In the genomic region with DNA sequence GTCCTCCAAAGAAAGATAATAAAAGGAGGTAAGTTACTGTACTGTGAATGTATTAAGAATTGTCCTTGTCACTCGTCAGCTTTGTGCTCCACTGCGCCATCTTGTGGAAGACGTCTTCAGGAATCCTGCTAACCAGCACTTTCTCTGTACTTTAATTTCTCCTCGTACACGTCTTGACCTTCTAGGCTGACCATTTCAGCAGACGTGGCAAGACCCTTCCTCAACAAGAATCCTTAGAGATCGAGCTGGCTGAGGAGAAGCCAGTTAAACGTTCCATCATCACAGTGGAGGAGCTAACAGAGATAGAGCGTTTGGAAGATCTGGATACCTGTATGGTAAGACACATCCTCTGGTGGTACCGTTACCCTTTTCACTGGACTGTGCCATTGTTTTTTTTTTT, we compare ENCODE assay signal across 8 cellular contexts.
A peak's percentile ranks its signal among the peaks of the same experiment; 100 is the strongest.
DNase-seq lines count a peak whose midpoint lies in the region; ATAC-seq and TF ChIP-seq lines count a peak whose summit lies in the region.

No MANE protein-coding gene starts in this region.

- no peak for TF ChIP-seq POLR2A in testis (IDR thresholded peaks at IDR 0.05)

- H3K27ac Mint-ChIP-seq in activated T-helper 2 cell treated with anti-CD3 and anti-CD28 coated beads, Interferon-gamma antibody, Interleukin-2, Interleukin-4, amounts not matched to agents 10 μg/mL and 5 μg/mL and 100 μg/mL, durations not matched to agents 14 hours and 24 hours and 36 hours = no peak overlapping the region

- CTCF ChIA-PET in RWPE1 (lab: Yijun Ruan, JAX) = interaction anchor here (0.5 to 3.4 kb wide), 19 partner anchors 10 to 703 kb away, joined by 3 to 19 read pairs (median 3); a partner anchor contains a TSS

- no peaks in the 10 kb centered on the region for H3K9me3 ChIP-seq in testis

- no peak overlapping the region for H3K4me3 Mint-ChIP-seq in activated T-helper 2 cell treated with anti-CD3 and anti-CD28 coated beads, Interferon-gamma antibody, Interleukin-2, Interleukin-4, amounts not matched to agents 10 μg/mL and 5 μg/mL and 100 μg/mL, durations not matched to agents 14 hours and 24 hours and 36 hours (ENCODE audit: low read depth)

- H3K9me3 Mint-ChIP-seq in activated T-helper 2 cell treated with anti-CD3 and anti-CD28 coated beads, Interferon-gamma antibody, Interleukin-2, Interleukin-4, amounts not matched to agents 10 μg/mL and 5 μg/mL and 100 μg/mL, durations not matched to agents 14 hours and 24 hours and 36 hours = no peaks in the 10 kb centered on the region

- no peaks in the 10 kb centered on the region for H3K27me3 ChIP-seq in testis

- H3K36me3 Mint-ChIP-seq in activated T-helper 2 cell treated with anti-CD3 and anti-CD28 coated beads, Interferon-gamma antibody, Interleukin-2, Interleukin-4, amounts not matched to agents 10 μg/mL and 5 μg/mL and 100 μg/mL, durations not matched to agents 14 hours and 24 hours and 36 hours (ENCODE audit: low read depth) = no peaks in the 10 kb centered on the region

- no peak overlapping the region for H3K4me3 ChIP-seq in fibroblast of villous mesenchyme (ENCODE audit: low read depth, low read length)
- no peak overlapping the region for H3K4me3 ChIP-seq in testis

- H3K27ac ChIP-seq in RWPE1 (no peak overlapping the region), testis (no peak overlapping the region)

- peaks cover 2% of the 10 kb centered on the region for H3K4me1 Mint-ChIP-seq in activated T-helper 2 cell treated with anti-CD3 and anti-CD28 coated beads, Interferon-gamma antibody, Interleukin-2, Interleukin-4, amounts not matched to agents 10 μg/mL and 5 μg/mL and 100 μg/mL, durations not matched to agents 14 hours and 24 hours and 36 hours (ENCODE audit: low read depth)

- no peaks in the 10 kb centered on the region for H3K36me3 ChIP-seq in testis (ENCODE audit: low read depth, missing control alignments)

- ATAC-seq in HG03571 (IDR thresholded peaks at IDR 0.05; ENCODE audit: unreplicated experiment) = no peak

- H3K27me3 Mint-ChIP-seq in activated T-helper 2 cell treated with anti-CD3 and anti-CD28 coated beads, Interferon-gamma antibody, Interleukin-2, Interleukin-4, amounts not matched to agents 10 μg/mL and 5 μg/mL and 100 μg/mL, durations not matched to agents 14 hours and 24 hours and 36 hours (ENCODE audit: low read depth) = peaks cover 4% of the 10 kb centered on the region

- DNase-seq in EL (peak; percentile 72), LHCN-M2 (ENCODE audit: low read depth) (peak; percentile 60), RWPE1 (ENCODE audit: low spot score) (peak; percentile 32), fibroblast of villous mesenchyme (ENCODE audit: low read depth) (peak; percentile 79), occipital lobe (lab: John Stamatoyannopoulos, UW) (peak; percentile 56), testis (peak; percentile 94)
- DNase-seq in activated T-helper 2 cell treated with anti-CD3 and anti-CD28 coated beads, Interferon-gamma antibody, Interleukin-2, Interleukin-4, amounts not matched to agents 10 μg/mL and 5 μg/mL and 100 μg/mL, durations not matched to agents 14 hours and 24 hours and 36 hours (ENCODE audit: low spot score) = peak; percentile 50

- WGBS in testis, 2 donors = 19 to 24% methylated on average over 10 of the region's 10 CpGs

- POLR2A ChIA-PET in RWPE1 (lab: Yijun Ruan, JAX; ENCODE audit: low non-redundant PET) = interaction anchor here (0.5 kb wide), 1 partner anchor 257 kb away, joined by 6 read pairs; no protein-coding TSS in a partner anchor

- no peaks in the 10 kb centered on the region for H3K4me1 ChIP-seq in testis

- TF ChIP-seq CTCF in RWPE1 (conservative IDR thresholded peaks at IDR 0.05; ENCODE audit: low read depth) (peak; percentile 91), fibroblast of villous mesenchyme (IDR thresholded peaks at IDR 0.05; ENCODE audit: insufficient read depth, low read depth, low read length) (peak; percentile 85), testis (IDR thresholded peaks at IDR 0.05) (peak; percentile 51 to 83 (median 77))

- intact Hi-C loops in activated T-helper 2 cell treated with anti-CD3 and anti-CD28 coated beads, Interferon-gamma antibody, Interleukin-2, Interleukin-4, amounts not matched to agents 10 μg/mL and 5 μg/mL and 100 μg/mL, durations not matched to agents 14 hours and 24 hours and 36 hours (cut with micrococcal nuclease) = loop anchor here (1.0 to 5.0 kb wide), 3 partner anchors 46 to 333 kb away; no protein-coding TSS in a partner anchor
- intact Hi-C loops in testis (cut with DNase I; ENCODE audit: low total_unique reads) = no loop called here

Comparison
In these comparisons a context has a peak if more than half of its experiments do, and no peak if none do; other contexts are left out.
1. DNase-seq: peak in every context shown above with its lines; median percentile 94 in testis; 79 in fibroblast of villous mesenchyme; 72 in EL; 60 in LHCN-M2; 56 in occipital lobe; 50 in activated T-helper 2 cell treated with anti-CD3 and anti-CD28 coated beads, Interferon-gamma antibody, Interleukin-2, Interleukin-4, amounts not matched to agents 10 μg/mL and 5 μg/mL and 100 μg/mL, durations not matched to agents 14 hours and 24 hours and 36 hours; 32 in RWPE1.